ENCODE assay signal across 1 cellular context in genomic region chr1:25905680-25906643, GRCh38.
A peak's percentile ranks its signal among the peaks of the same experiment; 100 is the strongest.
TF ChIP-seq lines count a peak whose summit lies in the region.

Gene STMN1, minus strand, starts transcription at chr1:25906419. Its CDS starts 1,743 bp downstream, at chr1:25904676.

TF ChIP-seq in K562, 482 proteins besides CTCF, POLR2A, EP300 and RAD21 (continued from another document and continues in another):
- TF ChIP-seq, protein P1, sequence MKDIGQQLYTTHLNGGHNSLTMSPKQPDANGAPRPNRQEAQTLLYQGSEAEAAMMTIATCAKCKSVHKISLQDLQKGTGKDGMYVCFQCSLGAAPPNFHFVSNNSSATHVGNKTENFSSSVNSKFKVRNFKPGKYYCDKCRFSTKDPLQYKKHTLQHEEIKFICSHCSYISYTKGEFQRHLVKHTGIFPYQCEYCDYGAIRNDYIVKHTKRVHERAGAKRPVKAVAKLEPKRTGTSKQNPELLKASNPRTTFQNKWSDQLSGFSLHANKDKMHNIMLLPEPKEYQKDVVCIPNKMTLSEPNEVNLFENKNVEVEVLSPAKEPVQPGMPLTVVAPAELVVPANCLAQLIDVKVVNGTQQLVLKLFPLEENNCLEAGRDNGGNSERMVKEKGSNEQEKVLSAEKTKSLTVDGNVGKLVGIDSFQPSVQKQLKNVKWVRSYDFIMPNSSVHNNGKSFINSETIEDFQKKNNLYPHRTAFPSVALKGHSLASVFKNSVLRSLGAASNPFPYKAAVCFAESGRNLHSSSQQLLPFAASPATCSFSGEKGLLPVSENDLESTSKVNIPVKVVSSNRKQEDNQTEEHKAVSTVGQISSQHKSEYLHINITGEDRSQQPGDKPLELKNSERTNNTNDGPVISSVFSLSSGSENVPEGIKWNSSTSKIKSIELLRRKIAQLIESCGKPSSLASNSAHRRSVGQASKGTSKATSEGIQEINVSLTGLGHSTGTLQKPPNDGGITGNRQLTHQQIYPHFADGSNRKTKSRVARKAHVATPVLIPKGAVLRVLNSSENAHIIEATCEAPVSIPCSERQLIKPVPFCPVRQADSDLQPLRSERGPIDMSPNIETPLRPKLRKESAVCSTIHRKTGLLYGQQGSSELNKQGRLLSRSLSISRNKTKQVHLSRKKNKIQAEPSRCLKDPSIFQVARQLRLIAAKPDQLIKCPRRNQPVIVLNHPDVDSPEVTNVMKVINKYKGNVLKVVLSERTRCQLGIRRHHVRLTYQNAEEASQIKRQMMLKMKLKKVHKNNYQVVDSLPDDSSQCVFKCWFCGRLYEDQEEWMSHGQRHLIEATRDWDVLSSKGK (CRISPR knock-in tag; IDR thresholded peaks at IDR 0.05), result no peak
- TF ChIP-seq RBFOX2 (IDR thresholded peaks at IDR 0.05; ENCODE audit: low read depth, low read length) (peak; percentile 96), FOXK2 (conservative IDR thresholded peaks at IDR 0.05 in 1 of 2, IDR thresholded peaks at IDR 0.05 in 1 of 2; ENCODE audit: low read depth in 2 of 2) (peak in 1 of 2 experiments; percentile 90; a peak in 2 of 4 replicates), POLR3G (IDR thresholded peaks at IDR 0.05; ENCODE audit: extremely low read depth, insufficient read length, insufficient replicate concordance) (no peak), ZBTB2 (IDR thresholded peaks at IDR 0.05) (no peak), ZNF165 (CRISPR knock-in tag; IDR thresholded peaks at IDR 0.05; ENCODE audit: borderline replicate concordance) (no peak), RUNX1 (IDR thresholded peaks at IDR 0.05; ENCODE audit: low read depth) (no peak), MCM2 (IDR thresholded peaks at IDR 0.05; ENCODE audit: low read depth) (no peak), ZNF212 (CRISPR knock-in tag; IDR thresholded peaks at IDR 0.05) (no peak), PRPF4 (IDR thresholded peaks at IDR 0.05; ENCODE audit: insufficient read depth, low read depth, low read length, poor library complexity, severe bottlenecking) (peak; percentile 93), ATF1 (CRISPR knock-in tag; IDR thresholded peaks at IDR 0.05) (peak; percentile 34; the same call in 1 of the 2 replicates), ATF1 (tag; IDR thresholded peaks at IDR 0.05) (peak; percentile 73; the same call in 1 of the 2 replicates), NEUROD1 (IDR thresholded peaks at IDR 0.05; ENCODE audit: borderline replicate concordance, low read depth, low read length, partially characterized antibody) (peak; percentile 54), ZNF134 (CRISPR knock-in tag; conservative IDR thresholded peaks at IDR 0.05) (no peak), YBX1 (IDR thresholded peaks at IDR 0.05) (no peak), GABPB1 (CRISPR knock-in tag; IDR thresholded peaks at IDR 0.05) (peak; percentile 78), MBD2 (IDR thresholded peaks at IDR 0.05; ENCODE audit: borderline replicate concordance, low read depth) (peak; percentile 83), CBX3 (IDR thresholded peaks at IDR 0.05; ENCODE audit: borderline replicate concordance in 1 of 2, low read length in 2 of 2) (0 out of 3 replicates have a peak, but pooled peaks of 1 of the 2 experiments have one; percentile 42), KAT7 (CRISPR knock-in tag; IDR thresholded peaks at IDR 0.05; ENCODE audit: borderline replicate concordance) (peak; percentile 7; the same call in 1 of the 2 replicates), MAFG (tag; conservative IDR thresholded peaks at IDR 0.05) (no peak), SOX6 (IDR thresholded peaks at IDR 0.05) (peak; percentile 73), TEAD2 (tag; IDR thresholded peaks at IDR 0.05) (no peak), FOXP1 (CRISPR knock-in tag; IDR thresholded peaks at IDR 0.05) (peak; percentile 70; the same call in 1 of the 2 replicates), CBX5 (IDR thresholded peaks at IDR 0.05; ENCODE audit: borderline replicate concordance, low read depth) (no peak), FOXM1 (IDR thresholded peaks at IDR 0.05; ENCODE audit: low read depth) (0 out of 2 replicates have a peak, but pooled peaks have one; percentile 37), FOXM1 (CRISPR knock-in tag; IDR thresholded peaks at IDR 0.05; ENCODE audit: low read depth) (peak; percentile 91), ARNT (IDR thresholded peaks at IDR 0.05) (no peak), DACH1 (IDR thresholded peaks at IDR 0.05; ENCODE audit: partially characterized antibody) (peak; percentile 26), RBM25 (IDR thresholded peaks at IDR 0.05; ENCODE audit: low read depth, low read length, severe bottlenecking) (peak; percentile 64), JUN (IDR thresholded peaks at IDR 0.05; ENCODE audit: borderline replicate concordance, low read depth, low read length) (peak; percentile 65; the same call in 1 of the 2 replicates), JUN (CRISPR knock-in tag; IDR thresholded peaks at IDR 0.05; ENCODE audit: borderline replicate concordance) (no peak), MXD1 (CRISPR knock-in tag; IDR thresholded peaks at IDR 0.05; ENCODE audit: borderline replicate concordance, poor library complexity, severe bottlenecking) (no peak), ESRRB (CRISPR knock-in tag; IDR thresholded peaks at IDR 0.05; ENCODE audit: borderline replicate concordance) (no peak), MTF1 (CRISPR knock-in tag; IDR thresholded peaks at IDR 0.05; ENCODE audit: borderline replicate concordance) (no peak)
- TF ChIP-seq, protein P2, sequence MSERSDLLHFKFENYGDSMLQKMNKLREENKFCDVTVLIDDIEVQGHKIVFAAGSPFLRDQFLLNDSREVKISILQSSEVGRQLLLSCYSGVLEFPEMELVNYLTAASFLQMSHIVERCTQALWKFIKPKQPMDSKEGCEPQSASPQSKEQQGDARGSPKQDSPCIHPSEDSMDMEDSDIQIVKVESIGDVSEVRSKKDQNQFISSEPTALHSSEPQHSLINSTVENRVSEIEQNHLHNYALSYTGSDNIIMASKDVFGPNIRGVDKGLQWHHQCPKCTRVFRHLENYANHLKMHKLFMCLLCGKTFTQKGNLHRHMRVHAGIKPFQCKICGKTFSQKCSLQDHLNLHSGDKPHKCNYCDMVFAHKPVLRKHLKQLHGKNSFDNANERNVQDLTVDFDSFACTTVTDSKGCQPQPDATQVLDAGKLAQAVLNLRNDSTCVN (CRISPR knock-in tag; IDR thresholded peaks at IDR 0.05), result no peak
- TF ChIP-seq, protein P3, sequence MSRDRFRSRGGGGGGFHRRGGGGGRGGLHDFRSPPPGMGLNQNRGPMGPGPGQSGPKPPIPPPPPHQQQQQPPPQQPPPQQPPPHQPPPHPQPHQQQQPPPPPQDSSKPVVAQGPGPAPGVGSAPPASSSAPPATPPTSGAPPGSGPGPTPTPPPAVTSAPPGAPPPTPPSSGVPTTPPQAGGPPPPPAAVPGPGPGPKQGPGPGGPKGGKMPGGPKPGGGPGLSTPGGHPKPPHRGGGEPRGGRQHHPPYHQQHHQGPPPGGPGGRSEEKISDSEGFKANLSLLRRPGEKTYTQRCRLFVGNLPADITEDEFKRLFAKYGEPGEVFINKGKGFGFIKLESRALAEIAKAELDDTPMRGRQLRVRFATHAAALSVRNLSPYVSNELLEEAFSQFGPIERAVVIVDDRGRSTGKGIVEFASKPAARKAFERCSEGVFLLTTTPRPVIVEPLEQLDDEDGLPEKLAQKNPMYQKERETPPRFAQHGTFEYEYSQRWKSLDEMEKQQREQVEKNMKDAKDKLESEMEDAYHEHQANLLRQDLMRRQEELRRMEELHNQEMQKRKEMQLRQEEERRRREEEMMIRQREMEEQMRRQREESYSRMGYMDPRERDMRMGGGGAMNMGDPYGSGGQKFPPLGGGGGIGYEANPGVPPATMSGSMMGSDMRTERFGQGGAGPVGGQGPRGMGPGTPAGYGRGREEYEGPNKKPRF (IDR thresholded peaks at IDR 0.05; ENCODE audit: low read depth, low read length), result no peak
- TF ChIP-seq, protein P4, sequence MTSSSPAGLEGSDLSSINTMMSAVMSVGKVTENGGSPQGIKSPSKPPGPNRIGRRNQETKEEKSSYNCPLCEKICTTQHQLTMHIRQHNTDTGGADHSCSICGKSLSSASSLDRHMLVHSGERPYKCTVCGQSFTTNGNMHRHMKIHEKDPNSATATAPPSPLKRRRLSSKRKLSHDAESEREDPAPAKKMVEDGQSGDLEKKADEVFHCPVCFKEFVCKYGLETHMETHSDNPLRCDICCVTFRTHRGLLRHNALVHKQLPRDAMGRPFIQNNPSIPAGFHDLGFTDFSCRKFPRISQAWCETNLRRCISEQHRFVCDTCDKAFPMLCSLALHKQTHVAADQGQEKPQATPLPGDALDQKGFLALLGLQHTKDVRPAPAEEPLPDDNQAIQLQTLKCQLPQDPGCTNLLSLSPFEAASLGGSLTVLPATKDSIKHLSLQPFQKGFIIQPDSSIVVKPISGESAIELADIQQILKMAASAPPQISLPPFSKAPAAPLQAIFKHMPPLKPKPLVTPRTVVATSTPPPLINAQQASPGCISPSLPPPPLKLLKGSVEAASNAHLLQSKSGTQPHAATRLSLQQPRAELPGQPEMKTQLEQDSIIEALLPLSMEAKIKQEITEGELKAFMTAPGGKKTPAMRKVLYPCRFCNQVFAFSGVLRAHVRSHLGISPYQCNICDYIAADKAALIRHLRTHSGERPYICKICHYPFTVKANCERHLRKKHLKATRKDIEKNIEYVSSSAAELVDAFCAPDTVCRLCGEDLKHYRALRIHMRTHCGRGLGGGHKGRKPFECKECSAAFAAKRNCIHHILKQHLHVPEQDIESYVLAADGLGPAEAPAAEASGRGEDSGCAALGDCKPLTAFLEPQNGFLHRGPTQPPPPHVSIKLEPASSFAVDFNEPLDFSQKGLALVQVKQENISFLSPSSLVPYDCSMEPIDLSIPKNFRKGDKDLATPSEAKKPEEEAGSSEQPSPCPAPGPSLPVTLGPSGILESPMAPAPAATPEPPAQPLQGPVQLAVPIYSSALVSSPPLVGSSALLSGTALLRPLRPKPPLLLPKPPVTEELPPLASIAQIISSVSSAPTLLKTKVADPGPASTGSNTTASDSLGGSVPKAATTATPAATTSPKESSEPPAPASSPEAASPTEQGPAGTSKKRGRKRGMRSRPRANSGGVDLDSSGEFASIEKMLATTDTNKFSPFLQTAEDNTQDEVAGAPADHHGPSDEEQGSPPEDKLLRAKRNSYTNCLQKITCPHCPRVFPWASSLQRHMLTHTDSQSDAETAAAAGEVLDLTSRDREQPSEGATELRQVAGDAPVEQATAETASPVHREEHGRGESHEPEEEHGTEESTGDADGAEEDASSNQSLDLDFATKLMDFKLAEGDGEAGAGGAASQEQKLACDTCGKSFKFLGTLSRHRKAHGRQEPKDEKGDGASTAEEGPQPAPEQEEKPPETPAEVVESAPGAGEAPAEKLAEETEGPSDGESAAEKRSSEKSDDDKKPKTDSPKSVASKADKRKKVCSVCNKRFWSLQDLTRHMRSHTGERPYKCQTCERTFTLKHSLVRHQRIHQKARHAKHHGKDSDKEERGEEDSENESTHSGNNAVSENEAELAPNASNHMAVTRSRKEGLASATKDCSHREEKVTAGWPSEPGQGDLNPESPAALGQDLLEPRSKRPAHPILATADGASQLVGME (CRISPR knock-in tag; IDR thresholded peaks at IDR 0.05), result 0 out of 2 replicates have a peak, but pooled peaks have one; percentile 14
- TF ChIP-seq, protein P5, sequence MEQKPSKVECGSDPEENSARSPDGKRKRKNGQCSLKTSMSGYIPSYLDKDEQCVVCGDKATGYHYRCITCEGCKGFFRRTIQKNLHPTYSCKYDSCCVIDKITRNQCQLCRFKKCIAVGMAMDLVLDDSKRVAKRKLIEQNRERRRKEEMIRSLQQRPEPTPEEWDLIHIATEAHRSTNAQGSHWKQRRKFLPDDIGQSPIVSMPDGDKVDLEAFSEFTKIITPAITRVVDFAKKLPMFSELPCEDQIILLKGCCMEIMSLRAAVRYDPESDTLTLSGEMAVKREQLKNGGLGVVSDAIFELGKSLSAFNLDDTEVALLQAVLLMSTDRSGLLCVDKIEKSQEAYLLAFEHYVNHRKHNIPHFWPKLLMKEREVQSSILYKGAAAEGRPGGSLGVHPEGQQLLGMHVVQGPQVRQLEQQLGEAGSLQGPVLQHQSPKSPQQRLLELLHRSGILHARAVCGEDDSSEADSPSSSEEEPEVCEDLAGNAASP (IDR thresholded peaks at IDR 0.05), result no peak
- TF ChIP-seq, protein P6, sequence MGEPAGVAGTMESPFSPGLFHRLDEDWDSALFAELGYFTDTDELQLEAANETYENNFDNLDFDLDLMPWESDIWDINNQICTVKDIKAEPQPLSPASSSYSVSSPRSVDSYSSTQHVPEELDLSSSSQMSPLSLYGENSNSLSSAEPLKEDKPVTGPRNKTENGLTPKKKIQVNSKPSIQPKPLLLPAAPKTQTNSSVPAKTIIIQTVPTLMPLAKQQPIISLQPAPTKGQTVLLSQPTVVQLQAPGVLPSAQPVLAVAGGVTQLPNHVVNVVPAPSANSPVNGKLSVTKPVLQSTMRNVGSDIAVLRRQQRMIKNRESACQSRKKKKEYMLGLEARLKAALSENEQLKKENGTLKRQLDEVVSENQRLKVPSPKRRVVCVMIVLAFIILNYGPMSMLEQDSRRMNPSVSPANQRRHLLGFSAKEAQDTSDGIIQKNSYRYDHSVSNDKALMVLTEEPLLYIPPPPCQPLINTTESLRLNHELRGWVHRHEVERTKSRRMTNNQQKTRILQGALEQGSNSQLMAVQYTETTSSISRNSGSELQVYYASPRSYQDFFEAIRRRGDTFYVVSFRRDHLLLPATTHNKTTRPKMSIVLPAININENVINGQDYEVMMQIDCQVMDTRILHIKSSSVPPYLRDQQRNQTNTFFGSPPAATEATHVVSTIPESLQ (CRISPR knock-in tag; IDR thresholded peaks at IDR 0.05), result peak; percentile 80
